Comparison of ENCODE assay signal across 1 cellular context in genomic region chr3:171285287-171285686, GRCh38.
TF ChIP-seq lines count a peak whose summit lies in the region.

No MANE protein-coding gene starts in this region.

TF ChIP-seq in GM12878, 131 proteins besides CTCF, POLR2A, EP300 and RAD21 (continued from another document):
- TF ChIP-seq, protein P1, sequence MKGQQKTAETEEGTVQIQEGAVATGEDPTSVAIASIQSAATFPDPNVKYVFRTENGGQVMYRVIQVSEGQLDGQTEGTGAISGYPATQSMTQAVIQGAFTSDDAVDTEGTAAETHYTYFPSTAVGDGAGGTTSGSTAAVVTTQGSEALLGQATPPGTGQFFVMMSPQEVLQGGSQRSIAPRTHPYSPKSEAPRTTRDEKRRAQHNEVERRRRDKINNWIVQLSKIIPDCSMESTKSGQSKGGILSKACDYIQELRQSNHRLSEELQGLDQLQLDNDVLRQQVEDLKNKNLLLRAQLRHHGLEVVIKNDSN (IDR thresholded peaks at IDR 0.05; ENCODE audit: borderline replicate concordance, extremely low read length, insufficient read depth, low read depth, low read length), result no peak
- no peak for TF ChIP-seq TAF1 (IDR thresholded peaks at IDR 0.05; ENCODE audit: borderline replicate concordance, low read depth, low read length)
- peak; percentile 56; the same call in 1 of the 2 replicates for TF ChIP-seq MTA2 (IDR thresholded peaks at IDR 0.05; ENCODE audit: low read depth)
- TF ChIP-seq CREM (IDR thresholded peaks at IDR 0.05; ENCODE audit: low read depth), result no peak
- no peak for TF ChIP-seq TCF3 (IDR thresholded peaks at IDR 0.05; ENCODE audit: borderline replicate concordance, insufficient read depth, low read depth, low read length)
- 0 out of 2 replicates have a peak, but pooled peaks have one; percentile 13 for TF ChIP-seq RUNX3 (IDR thresholded peaks at IDR 0.05; ENCODE audit: low read length)
- TF ChIP-seq, protein P2, sequence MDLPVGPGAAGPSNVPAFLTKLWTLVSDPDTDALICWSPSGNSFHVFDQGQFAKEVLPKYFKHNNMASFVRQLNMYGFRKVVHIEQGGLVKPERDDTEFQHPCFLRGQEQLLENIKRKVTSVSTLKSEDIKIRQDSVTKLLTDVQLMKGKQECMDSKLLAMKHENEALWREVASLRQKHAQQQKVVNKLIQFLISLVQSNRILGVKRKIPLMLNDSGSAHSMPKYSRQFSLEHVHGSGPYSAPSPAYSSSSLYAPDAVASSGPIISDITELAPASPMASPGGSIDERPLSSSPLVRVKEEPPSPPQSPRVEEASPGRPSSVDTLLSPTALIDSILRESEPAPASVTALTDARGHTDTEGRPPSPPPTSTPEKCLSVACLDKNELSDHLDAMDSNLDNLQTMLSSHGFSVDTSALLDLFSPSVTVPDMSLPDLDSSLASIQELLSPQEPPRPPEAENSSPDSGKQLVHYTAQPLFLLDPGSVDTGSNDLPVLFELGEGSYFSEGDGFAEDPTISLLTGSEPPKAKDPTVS (IDR thresholded peaks at IDR 0.05; ENCODE audit: low read depth, low read length), result no peak
- TF ChIP-seq IRF4 (IDR thresholded peaks at IDR 0.05; ENCODE audit: low read depth, low read length), result peak; percentile 38; the same call in 1 of the 2 replicates
- no peak for TF ChIP-seq LARP7 (IDR thresholded peaks at IDR 0.05)
- 0 out of 4 replicates have a peak, but pooled peaks of 1 of the 2 experiments have one; percentile 43 for TF ChIP-seq ETV6 (conservative IDR thresholded peaks at IDR 0.05 in 1 of 2, IDR thresholded peaks at IDR 0.05 in 1 of 2; ENCODE audit: borderline replicate concordance in 1 of 2, low read depth in 1 of 2)
- no peak for TF ChIP-seq STAT3 (IDR thresholded peaks at IDR 0.05; ENCODE audit: low read depth, low read length)
- TF ChIP-seq MAX (IDR thresholded peaks at IDR 0.05; ENCODE audit: low read depth, low read length), result no peak
- TF ChIP-seq ATF3 (IDR thresholded peaks at IDR 0.05; ENCODE audit: borderline replicate concordance, extremely low read depth, low read depth, low read length), result no peak
- TF ChIP-seq PKNOX1 (IDR thresholded peaks at IDR 0.05), result peak; percentile 62
- peak; percentile 30 to 59; a peak in 2 of 4 replicates for TF ChIP-seq IKZF2 (IDR thresholded peaks at IDR 0.05)
- no peak for TF ChIP-seq MEF2B (IDR thresholded peaks at IDR 0.05; ENCODE audit: partially characterized antibody, poor library complexity, severe bottlenecking)
